Comparison of ENCODE assay signal across 8 cellular contexts in genomic region chr9:98944130-98945074, GRCh38. TPM values are rescaled to one million over a fixed set of nuclear protein-coding genes. Genes with fewer than 3 reads are reported as not detected.
DNase-seq lines count a peak whose midpoint lies in the region; ATAC-seq, FAIRE-seq and TF ChIP-seq lines count a peak whose summit lies in the region.

No MANE protein-coding gene starts in this region.

- no peak for TF ChIP-seq CTCF in GM13977 (IDR thresholded peaks at IDR 0.05; ENCODE audit: extremely low read depth, insufficient read depth, missing control alignments)
- TF ChIP-seq CTCF in gastroesophageal sphincter (IDR thresholded peaks at IDR 0.05): no peak

- peak; percentile 44 for DNase-seq in GM13977 (ENCODE audit: low spot score)
- peak in 1 of 2 experiments; percentile 14 for DNase-seq in SJSA1 (ENCODE audit: low read depth in 1 of 2, low spot score in 2 of 2)
- peak; percentile 80 for DNase-seq in retina
- no peak for DNase-seq in H54 (ENCODE audit: insufficient read length, low spot score)
- DNase-seq in NCI-H510A (lab: John Stamatoyannopoulos, UW): no peak

- WGBS in gastroesophageal sphincter (ENCODE audit: low coverage in 1 of 2), 2 donors: 7 to 29% methylated on average over 5 to 22 of the region's 49 CpGs

- H3K27me3 ChIP-seq in SJSA1 (replicated peaks) (peaks cover 52% of the 10 kb centered on the region), gastroesophageal sphincter (no peaks in the 10 kb centered on the region)

- in situ Hi-C loops in GM13977 (cut with MboI; ENCODE audit: low pct_unique_long_range_greater_than_20kb, low sequenced_read_pairs, unreplicated experiment): no loop called here

- H3K4me3 ChIP-seq in SJSA1: peak overlapping the region; percentile 19
- H3K4me3 ChIP-seq in gastroesophageal sphincter: peak overlapping the region; percentile 68 to 87

- TF ChIP-seq EP300 in gastroesophageal sphincter (IDR thresholded peaks at IDR 0.05): no peak

- TF ChIP-seq POLR2A in gastroesophageal sphincter (IDR thresholded peaks at IDR 0.05) (no peak), H54 (IDR thresholded peaks at IDR 0.05; ENCODE audit: low read depth, low read length) (no peak)

- ATAC-seq in gastroesophageal sphincter: peak; percentile 61
- no peak for ATAC-seq in HG02852 (IDR thresholded peaks at IDR 0.05; ENCODE audit: unreplicated experiment)
- ATAC-seq in HG02588 (IDR thresholded peaks at IDR 0.05; ENCODE audit: unreplicated experiment): no peak

- no peak for FAIRE-seq in H54 (lab: Jason Lieb, UNC)

- H3K9me3 ChIP-seq in SJSA1 (replicated peaks): no peaks in the 10 kb centered on the region
- no peaks in the 10 kb centered on the region for H3K9me3 ChIP-seq in gastroesophageal sphincter

- H3K27ac ChIP-seq in SJSA1: no peak overlapping the region
- H3K27ac ChIP-seq in gastroesophageal sphincter: peak overlapping the region; percentile 74 to 97 (median 88)

- peaks cover 14% of the 10 kb centered on the region for H3K4me1 ChIP-seq in SJSA1 (replicated peaks)
- peaks cover 0 to 91% (median 0%) of the 10 kb centered on the region in 3 donors for H3K4me1 ChIP-seq in gastroesophageal sphincter

- no peaks in the 10 kb centered on the region for H3K36me3 ChIP-seq in SJSA1
- H3K36me3 ChIP-seq in gastroesophageal sphincter: no peaks in the 10 kb centered on the region

RNA-seq across cellular contexts. Expression of gene COL15A1, which starts 0.7 kb away (rescaled TPM):
- total RNA-seq in SJSA1 (2014; rRNA removed; shearing (Covaris generic)): 0.22 and 0.50 TPM in 2 replicates
- 100 to 1,000 TPM in 2 of 4 donors, 10 to 100 TPM in 2; 80.5 to 256 (median 97.2) TPM for total RNA-seq in gastroesophageal sphincter

Comparison
In these comparisons a context has a peak if more than half of its experiments do, and no peak if none do; other contexts are left out.
1. DNase-seq: peak in GM13977 (single experiment) and retina (single experiment); none in H54 (single experiment) and NCI-H510A (single experiment).
2. RNA of gene COL15A1, which starts 0.7 kb away (total RNA-seq): 80.5 to 256 TPM in gastroesophageal sphincter; 0.22 to 0.50 TPM in SJSA1; every median in the first group is over 10 times any median in the second.